In genomic region chr19:41883821-41884733, GRCh38 we compare ENCODE assay signal across 8 cellular contexts. TPM values are rescaled to one million over a fixed set of nuclear protein-coding genes. Genes with fewer than 3 reads are reported as not detected.
DNase-seq lines count a peak whose midpoint lies in the region; ATAC-seq, FAIRE-seq and TF ChIP-seq lines count a peak whose summit lies in the region.

No MANE protein-coding gene starts in this region.

- peaks cover 52% of the 10 kb centered on the region for H3K79me2 ChIP-seq in mammary epithelial cell (ENCODE audit: insufficient read depth, low read length)

- H3K4me1 ChIP-seq in mammary epithelial cell (ENCODE audit: insufficient read depth, low read length): peaks cover 41% of the 10 kb centered on the region
- H3K4me1 ChIP-seq in small intestine (ENCODE audit: control insufficient read depth in 2 of 2, insufficient read depth in 1 of 2, low read depth in 1 of 2, low read length in 1 of 2): peaks cover 4 to 7% of the 10 kb centered on the region in 2 donors

- H3K4me3 ChIP-seq in mammary epithelial cell (replicated peaks in 1 of 3; ENCODE audit: insufficient read depth in 1 of 3, low read depth in 2 of 3, low read length in 3 of 3) (peak overlapping the region; percentile 70 to 96 (median 87)), small intestine (ENCODE audit: low read depth in 1 of 2, low read length in 2 of 2) (peak overlapping the region; percentile 78 to 80)

- H2AFZ ChIP-seq in mammary epithelial cell (ENCODE audit: low read depth, low read length): peak overlapping the region; percentile 85

- CTCF ChIA-PET in mammary epithelial cell (lab: Charles Lee; ENCODE audit: low non-redundant PET): interaction anchor here (0.6 kb wide), 3 partner anchors 9 to 556 kb away, joined by 3 to 11 read pairs (median 3); no protein-coding TSS in a partner anchor

- dilution Hi-C loops in mammary epithelial cell (cut with HindIII; ENCODE audit: low sequenced_read_pairs): no loop called here

- peak; percentile 76 for ATAC-seq in GM18867 (IDR thresholded peaks at IDR 0.05; ENCODE audit: unreplicated experiment)
- ATAC-seq in HG03097 (IDR thresholded peaks at IDR 0.05; ENCODE audit: low FRiP score, unreplicated experiment): peak; percentile 59

- H3K4me2 ChIP-seq in mammary epithelial cell (ENCODE audit: insufficient read depth, low read depth, low read length): peak overlapping the region; percentile 80

- peak overlapping the region; percentile 87 for H3K9ac ChIP-seq in mammary epithelial cell (ENCODE audit: insufficient read depth, low read length)

- 4% methylated on average over 28 of the region's 66 CpGs for WGBS in mammary epithelial cell (ENCODE audit: low coverage, missing lambda C conversion rate)
- WGBS in small intestine, 3 donors: 0 to 1% (median 0%) methylated on average over 34 to 66 of the region's 66 CpGs

- BruUV-seq in mammary epithelial cell (replicated peaks; lab: Mats Ljungman, UMichigan): TSS peak; percentile 89

- intact Hi-C loops in mammary epithelial cell (cut with micrococcal nuclease): loop anchor here (1.0 kb wide), 1 partner anchor 11 kb away; no protein-coding TSS in a partner anchor

- no peaks in the 10 kb centered on the region for H4K20me1 ChIP-seq in mammary epithelial cell (ENCODE audit: insufficient read depth, low read length)

- DNase-seq in ACHN: peak; percentile 94
- peak; percentile 95 for DNase-seq in NCI-H2171 (lab: John Stamatoyannopoulos, UW)
- DNase-seq in mammary epithelial cell: peak; percentile 97
- DNase-seq in iPS-NIHi11 (ENCODE audit: low spot score): peak; percentile 99
- DNase-seq in small intestine: peak; percentile 98

- H3K36me3 ChIP-seq in mammary epithelial cell (ENCODE audit: insufficient read depth, low read length) (peaks cover 4% of the 10 kb centered on the region), small intestine (ENCODE audit: control insufficient read depth in 2 of 2, insufficient read depth in 2 of 2, low read length in 2 of 2) (peaks cover 2 to 3% of the 10 kb centered on the region in 2 donors)

- TF ChIP-seq CTCF in VCaP (conservative IDR thresholded peaks at IDR 0.05) (no peak; the same call in 1 of the 2 replicates), mammary epithelial cell (conservative IDR thresholded peaks at IDR 0.05 in 1 of 2, IDR thresholded peaks at IDR 0.05 in 1 of 2; ENCODE audit: extremely low read depth in 1 of 2, insufficient read depth in 1 of 2, low read depth in 1 of 2, low read length in 2 of 2) (peak in 1 of 2 donors; percentile 35)

- H3K9me3 ChIP-seq in mammary epithelial cell (replicated peaks; ENCODE audit: insufficient read depth, low read length): no peaks in the 10 kb centered on the region
- H3K9me3 ChIP-seq in small intestine (ENCODE audit: control insufficient read depth, low read depth): no peaks in the 10 kb centered on the region

- in situ Hi-C loops in ACHN (cut with HindIII; ENCODE audit: low pct_ligation_motif_present, low pct_unique_long_range_greater_than_20kb, low sequenced_read_pairs) (no loop called here), mammary epithelial cell (cut with MboI; ENCODE audit: low sequenced_read_pairs in 2 of 2) (loop anchor here in 1 of 2 donors (5.0 kb wide), 1 partner anchor 68 kb away; no protein-coding TSS in a partner anchor)

- H3K27me3 ChIP-seq in mammary epithelial cell (ENCODE audit: insufficient read depth, low read length) (no peaks in the 10 kb centered on the region), small intestine (ENCODE audit: control insufficient read depth in 2 of 2, insufficient read depth in 2 of 2, low read length in 2 of 2) (no peaks in the 10 kb centered on the region)

- peak overlapping the region; percentile 80; the same call in 1 of the 2 replicates for H3K27ac ChIP-seq in VCaP
- peak overlapping the region; percentile 77 for H3K27ac ChIP-seq in mammary epithelial cell (ENCODE audit: insufficient read depth, low read depth, low read length)
- H3K27ac ChIP-seq in small intestine (ENCODE audit: low read depth in 1 of 2, low read length in 1 of 2): peak overlapping the region; percentile 68 to 94

- FAIRE-seq in small intestine (lab: Jason Lieb, UNC): no peak

RNA-seq across cellular contexts. Expression of gene ARHGEF1, which starts 1.1 kb away (rescaled TPM):
- 100 to 1,000 TPM in 1 of 2 donors, 10 to 100 TPM in 1; 45.5 to 121 TPM for total RNA-seq in mammary epithelial cell
- polyA plus RNA-seq in mammary epithelial cell (76.4 TPM), small intestine (100 to 1,000 TPM in 2 of 3 donors, 10 to 100 TPM in 1; 55.3 to 120 (median 118) TPM)
- polyA minus RNA-seq in mammary epithelial cell: 53.0 TPM

RNA-seq across cellular contexts. Expression of gene CD79A, which starts 7.0 kb away (rescaled TPM):
- under 1 TPM in 1 of 2 donors, not detected in 1; 0.40 TPM for total RNA-seq in mammary epithelial cell
- 0.08 TPM for polyA plus RNA-seq in mammary epithelial cell
- polyA minus RNA-seq in mammary epithelial cell: not detected
- polyA plus RNA-seq in small intestine: 10 to 100 TPM in 1 of 3 donors, 1 to 10 TPM in 1, under 1 TPM in 1; 0.45 to 10.5 (median 8.9) TPM

RNA-seq across cellular contexts. Expression of gene RPS19, which starts 24.0 kb away (rescaled TPM):
- 1,000 to 10,000 TPM in 1 of 2 donors, 100 to 1,000 TPM in 1; 530 to 2,153 TPM for total RNA-seq in mammary epithelial cell
- polyA plus RNA-seq in mammary epithelial cell: 3,946 TPM
- polyA minus RNA-seq in mammary epithelial cell: 789 TPM
- polyA plus RNA-seq in small intestine: 1,000 to 10,000 TPM; 2,031 to 3,349 (median 3,107) TPM

RNA-seq across cellular contexts. Expression of gene DMRTC2, which starts 39.2 kb away (rescaled TPM):
- total RNA-seq in mammary epithelial cell: not detected
- polyA plus RNA-seq in mammary epithelial cell (not detected), small intestine (not detected)
- not detected for polyA minus RNA-seq in mammary epithelial cell

RNA-seq across cellular contexts. Expression of gene LYPD4, which starts 39.6 kb away (rescaled TPM):
- not detected for total RNA-seq in mammary epithelial cell
- not detected for polyA plus RNA-seq in mammary epithelial cell
- polyA minus RNA-seq in mammary epithelial cell: not detected
- not detected for polyA plus RNA-seq in small intestine

Comparison
In these comparisons a context has a peak if more than half of its experiments do, and no peak if none do; other contexts are left out.
1. Peak in every context shown above with its lines: DNase-seq, ATAC-seq, H3K4me3 ChIP-seq and H3K27ac ChIP-seq.